Comparison of ENCODE assay signal across 8 cellular contexts in genomic region chr15:78750974-78751601, GRCh38.
A peak's percentile ranks its signal among the peaks of the same experiment; 100 is the strongest.
DNase-seq lines count a peak whose midpoint lies in the region; ATAC-seq and TF ChIP-seq lines count a peak whose summit lies in the region.
"Not testable (repeated sequence)": the region's sequence is repeated elsewhere in the genome, so short reads cannot be mapped to it uniquely, and the experiment has no call there.

No MANE protein-coding gene starts in this region.

- DNase-seq in AG10803 (ENCODE audit: low read depth): peak; percentile 84
- peak; percentile 78 for DNase-seq in GM19238 (ENCODE audit: insufficient read length, low spot score)
- DNase-seq in NCI-H2227 treated with DMSO at 0.1 percent for 48 hours (lab: John Stamatoyannopoulos, UW): peak; percentile 66
- DNase-seq in activated CD4-positive, CD25-positive, alpha-beta regulatory T cell (lab: John Stamatoyannopoulos, UW): peak; percentile 81 to 87 (median 85)
- DNase-seq in breast epithelium (ENCODE audit: low spot score in 2 of 2): peak; percentile 77 to 79
- peak; percentile 84 for DNase-seq in iris pigment epithelial cell (ENCODE audit: low read depth)
- DNase-seq in stimulated activated CD4-positive, alpha-beta T cell treated with anti-CD3 and anti-CD28 coated beads, Interleukin-12 subunit alpha, Interleukin-12 subunit beta, amount 100 ng/mL, for 48 hours (ENCODE audit: low read depth in 2 of 3, low spot score in 1 of 3): peak; percentile 87 to 90 (median 89)

- H3K27me3 ChIP-seq in breast epithelium: not testable (repeated sequence)

- H3K27ac ChIP-seq in breast epithelium: not testable (repeated sequence)

- not testable (repeated sequence) for H3K4me3 ChIP-seq in AG10803 (ENCODE audit: low read length)
- H3K4me3 ChIP-seq in breast epithelium: peak overlapping the region in 2 of 3 donors; percentile 4 to 35

- intact Hi-C loops in breast epithelium (cut with DNase I; ENCODE audit: low total_unique reads): not testable (repeated sequence)

- H3K36me3 ChIP-seq in breast epithelium: not testable (repeated sequence)

- H3K4me1 ChIP-seq in breast epithelium: not testable (repeated sequence)

- peak; percentile 97 for ATAC-seq in HG03280 (IDR thresholded peaks at IDR 0.05; ENCODE audit: unreplicated experiment)

- not testable (repeated sequence) for TF ChIP-seq POLR2A in breast epithelium (IDR thresholded peaks at IDR 0.05)

- TF ChIP-seq CTCF in AG10803 (conservative IDR thresholded peaks at IDR 0.05; ENCODE audit: low read length) (peak; percentile 65), breast epithelium (IDR thresholded peaks at IDR 0.05) (peak in 1 of 3 donors; percentile 39)

- not testable (repeated sequence) for H3K9me3 ChIP-seq in breast epithelium
